In genomic region chr21:36134820-36135390, GRCh38 we compare ENCODE assay signal across 8 cellular contexts. TPM values are rescaled to one million over a fixed set of nuclear protein-coding genes. Genes with fewer than 3 reads are reported as not detected.
DNase-seq lines count a peak whose midpoint lies in the region; ATAC-seq and TF ChIP-seq lines count a peak whose summit lies in the region.

TSS of gene CBR3 (plus strand) at chr21:36135079. CDS start at chr21:36135193, 114 bp downstream.

- peak within 1 kb of the TSS; percentile 92 for H3K4me3 ChIP-seq in PC-3 (ENCODE audit: low read length)
- H3K4me3 ChIP-seq in vagina = peak within 1 kb of the TSS; percentile 76 to 82

- H3K9me3 Mint-ChIP-seq in activated naive CD4-positive, alpha-beta T cell treated with anti-CD3 and anti-CD28 coated beads for 36 hours = no peaks in the 10 kb centered on the region

- TF ChIP-seq CTCF in GM13977 (IDR thresholded peaks at IDR 0.05; ENCODE audit: extremely low read depth, insufficient read depth, missing control alignments) = no peak
- no peak for TF ChIP-seq CTCF in PC-3 (conservative IDR thresholded peaks at IDR 0.05; ENCODE audit: low read depth, low read length)
- no peak for TF ChIP-seq CTCF in vagina (IDR thresholded peaks at IDR 0.05)

- in situ Hi-C loops in GM13977 (cut with MboI; ENCODE audit: low pct_unique_long_range_greater_than_20kb, low sequenced_read_pairs, unreplicated experiment) = loop anchor here (25.0 kb wide), 1 partner anchor 552 kb away; the partner anchor contains the start of gene SIM2

- H3K27me3 Mint-ChIP-seq in activated naive CD4-positive, alpha-beta T cell treated with anti-CD3 and anti-CD28 coated beads for 36 hours (ENCODE audit: low read depth) = no peaks in the 10 kb centered on the region

- H3K9ac ChIP-seq in PC-3 (ENCODE audit: low read length) = peak within 1 kb of the TSS; percentile 87

- H3K4me1 ChIP-seq in PC-3 (ENCODE audit: insufficient read depth, low read length) (peaks cover 22% of the 10 kb centered on the region), vagina (peaks cover 33% of the 10 kb centered on the region)

- H3K36me3 Mint-ChIP-seq in activated naive CD4-positive, alpha-beta T cell treated with anti-CD3 and anti-CD28 coated beads for 36 hours (ENCODE audit: low read depth) = no peaks in the 10 kb centered on the region

- H3K27me3 ChIP-seq in PC-3 (ENCODE audit: low read length) (no peaks in the 10 kb centered on the region), vagina (no peaks in the 10 kb centered on the region)

- peak within 1 kb of the TSS; percentile 92 for H3K4me2 ChIP-seq in PC-3 (ENCODE audit: low read length)

- ATAC-seq in PC-3 = peak; percentile 59
- ATAC-seq in GM21390 (IDR thresholded peaks at IDR 0.05; ENCODE audit: unreplicated experiment) = no peak
- ATAC-seq in GM21717 (IDR thresholded peaks at IDR 0.05; ENCODE audit: unreplicated experiment) = no peak

- DNase-seq in GM13977 (ENCODE audit: low spot score) = peak; percentile 53
- DNase-seq in PC-3 = peak; percentile 79
- peak; percentile 66 for DNase-seq in activated naive CD4-positive, alpha-beta T cell treated with anti-CD3 and anti-CD28 coated beads for 36 hours
- DNase-seq in glomerular endothelial cell (ENCODE audit: extremely low read depth, low read depth, low spot score) = no peak
- peak; percentile 46 for DNase-seq in occipital lobe (lab: John Stamatoyannopoulos, UW)
- no peak for DNase-seq in vagina (ENCODE audit: extremely low spot score in 2 of 2)

- H2AFZ ChIP-seq in PC-3 (ENCODE audit: low read length) = peak within 1 kb of the TSS; percentile 69

- CTCF ChIA-PET in PC-3 (lab: Charles Lee) = no interaction called here
- CTCF ChIA-PET in activated naive CD4-positive, alpha-beta T cell treated with anti-CD3 and anti-CD28 coated beads for 36 hours (lab: Charles Lee) = no interaction called here

- no peaks in the 10 kb centered on the region for H3K9me2 ChIP-seq in PC-3 (replicated peaks; ENCODE audit: low read length)

- H3K36me3 ChIP-seq in PC-3 (ENCODE audit: low read depth, low read length) (peaks cover 3% of the 10 kb centered on the region; the same call in 1 of the 2 replicates), vagina (peaks cover 0 to 6% of the 10 kb centered on the region in 2 donors)

- peak within 1 kb of the TSS; percentile 90 for H3K27ac ChIP-seq in PC-3 (ENCODE audit: low read length)
- H3K27ac ChIP-seq in vagina = peak within 1 kb of the TSS; percentile 95

- BruUV-seq in PC-3 (replicated peaks; lab: Mats Ljungman, UMichigan) = no TSS peak

- intact Hi-C loops in PC-3 (cut with micrococcal nuclease) (no loop called here), vagina (cut with DNase I) (no loop called here)
- intact Hi-C loops in activated naive CD4-positive, alpha-beta T cell treated with anti-CD3 and anti-CD28 coated beads for 36 hours (cut with micrococcal nuclease) = loop anchor here (1.0 to 2.0 kb wide), 2 partner anchors 21 to 74 kb away; partner anchors contain the start of genes DOP1B and SETD4

- no peaks in the 10 kb centered on the region for H4K20me1 ChIP-seq in PC-3 (ENCODE audit: low read length)

- peaks cover 25% of the 10 kb centered on the region for H3K79me2 ChIP-seq in PC-3 (ENCODE audit: low read length)

- H3K9me3 ChIP-seq in PC-3 (ENCODE audit: low read length) (no peaks in the 10 kb centered on the region), vagina (no peaks in the 10 kb centered on the region)

- H3K27ac Mint-ChIP-seq in activated naive CD4-positive, alpha-beta T cell treated with anti-CD3 and anti-CD28 coated beads for 36 hours = peak within 1 kb of the TSS; percentile 82

- peaks cover 18% of the 10 kb centered on the region for H3K4me1 Mint-ChIP-seq in activated naive CD4-positive, alpha-beta T cell treated with anti-CD3 and anti-CD28 coated beads for 36 hours (ENCODE audit: low read depth)

- POLR2A ChIA-PET in PC-3 (lab: Charles Lee; ENCODE audit: unreplicated experiment) = no interaction called here

- peak in 1 of 2 donors; percentile 28 for TF ChIP-seq POLR2A in vagina (IDR thresholded peaks at IDR 0.05)

- no peaks in the 10 kb centered on the region for H3F3A ChIP-seq in PC-3 (ENCODE audit: low read length, unreplicated experiment)

- peak within 1 kb of the TSS; percentile 91 for H3K4me3 Mint-ChIP-seq in activated naive CD4-positive, alpha-beta T cell treated with anti-CD3 and anti-CD28 coated beads for 36 hours

RNA-seq across cellular contexts. Expression of gene CBR3, which starts in this region (rescaled TPM):
- total RNA-seq in PC-3 (2014; rRNA removed) (49.3 and 56.3 TPM in 2 replicates), glomerular endothelial cell (5.6 and 18.8 TPM in 2 replicates), occipital lobe (0.78 TPM), vagina (45.2 TPM)
- 10 to 100 TPM; 13.3 to 13.7 TPM for total RNA-seq in activated naive CD4-positive, alpha-beta T cell treated with anti-CD3 and anti-CD28 coated beads for 36 hours

Comparison
In these comparisons a context has a peak if more than half of its experiments do, and no peak if none do; other contexts are left out.
1. Peak in DNase-seq in occipital lobe; RNA of the gene not detected or under 1 TPM.
2. DNase-seq: peak in GM13977 (single experiment), PC-3 (single experiment) and activated naive CD4-positive, alpha-beta T cell treated with anti-CD3 and anti-CD28 coated beads for 36 hours (single experiment); none in glomerular endothelial cell (single experiment) and vagina (0 of 2).